8 cellular contexts compared by ENCODE assay signal in genomic region chr6:81938014-81938761, GRCh38.
DNase-seq lines count a peak whose midpoint lies in the region; TF ChIP-seq lines count a peak whose summit lies in the region.

No MANE protein-coding gene starts in this region.

- peak overlapping the region in 2 of 3 experiments; percentile 40 to 79 for H3K27ac Mint-ChIP-seq in nephron
- H3K27ac Mint-ChIP-seq in activated naive CD8-positive, alpha-beta T cell treated with anti-CD3 and anti-CD28 coated beads for 36 hours = no peak overlapping the region

- no peak overlapping the region for H3K4me3 Mint-ChIP-seq in nephron
- H3K4me3 Mint-ChIP-seq in activated naive CD8-positive, alpha-beta T cell treated with anti-CD3 and anti-CD28 coated beads for 36 hours = no peak overlapping the region

- DNase-seq in NCI-H526 (lab: John Stamatoyannopoulos, UW) = peak; percentile 37 to 47
- DNase-seq in NCI-H526 treated with DMSO at 0.1 percent for 48 hours (lab: John Stamatoyannopoulos, UW) = no peak
- peak; percentile 86 for DNase-seq in HT-29 (ENCODE audit: low spot score)
- DNase-seq in brain pericyte (ENCODE audit: low read depth, low spot score) = peak; percentile 8
- DNase-seq in NCI-H2029 (lab: John Stamatoyannopoulos, UW) = no peak
- DNase-seq in activated naive CD8-positive, alpha-beta T cell treated with anti-CD3 and anti-CD28 coated beads for 36 hours = no peak
- no peak for DNase-seq in NCI-H2081 (lab: John Stamatoyannopoulos, UW)

- H3K27me3 Mint-ChIP-seq in nephron (ENCODE audit: low read depth) = no peaks in the 10 kb centered on the region
- H3K27me3 Mint-ChIP-seq in activated naive CD8-positive, alpha-beta T cell treated with anti-CD3 and anti-CD28 coated beads for 36 hours = no peaks in the 10 kb centered on the region

- TF ChIP-seq CTCF in nephron (IDR thresholded peaks at IDR 0.05; ENCODE audit: unreplicated experiment in 3 of 3) = no peak

- no peaks in the 10 kb centered on the region for H3K4me1 Mint-ChIP-seq in nephron
- no peaks in the 10 kb centered on the region for H3K4me1 Mint-ChIP-seq in activated naive CD8-positive, alpha-beta T cell treated with anti-CD3 and anti-CD28 coated beads for 36 hours

- no peaks in the 10 kb centered on the region for H3K9me3 Mint-ChIP-seq in nephron
- no peaks in the 10 kb centered on the region for H3K9me3 Mint-ChIP-seq in activated naive CD8-positive, alpha-beta T cell treated with anti-CD3 and anti-CD28 coated beads for 36 hours

- no peaks in the 10 kb centered on the region for H3K36me3 Mint-ChIP-seq in nephron (ENCODE audit: low read depth)
- no peaks in the 10 kb centered on the region for H3K36me3 Mint-ChIP-seq in activated naive CD8-positive, alpha-beta T cell treated with anti-CD3 and anti-CD28 coated beads for 36 hours

Comparison
In these comparisons a context has a peak if more than half of its experiments do, and no peak if none do; other contexts are left out.
1. DNase-seq: peak in NCI-H526 (2 of 2), HT-29 (single experiment) and brain pericyte (single experiment); none in NCI-H526 treated with DMSO at 0.1 percent for 48 hours (single experiment), NCI-H2029 (single experiment), activated naive CD8-positive, alpha-beta T cell treated with anti-CD3 and anti-CD28 coated beads for 36 hours (single experiment) and NCI-H2081 (0 of 2).